3 cellular contexts compared by ENCODE assay signal in genomic region chr2:216074380-216074779, GRCh38.
TF ChIP-seq lines count a peak whose summit lies in the region.

No MANE protein-coding gene starts in this region.

TF ChIP-seq in HepG2, 621 proteins besides CTCF, POLR2A, EP300 and RAD21:
- TF ChIP-seq SMARCE1 (IDR thresholded peaks at IDR 0.05; ENCODE audit: borderline replicate concordance) (no peak), ZNF512 (CRISPR knock-in tag; IDR thresholded peaks at IDR 0.05) (0 out of 2 replicates have a peak, but pooled peaks have one; percentile 61)

TF ChIP-seq in HEK293, 187 proteins besides CTCF, POLR2A, EP300 and RAD21:
- peak; percentile 86 for TF ChIP-seq ZNF366 (tag by site-specific recombination; conservative IDR thresholded peaks at IDR 0.05)
- no peak for TF ChIP-seq ZSCAN4 (tag by site-specific recombination; IDR thresholded peaks at IDR 0.05)

TF ChIP-seq in SK-N-SH, 30 proteins besides CTCF, POLR2A, EP300 and RAD21:
- TF ChIP-seq ELF1 (IDR thresholded peaks at IDR 0.05) (no peak), MXI1 (IDR thresholded peaks at IDR 0.05; ENCODE audit: low read depth, low read length) (no peak), EZH2phosphoT487 (IDR thresholded peaks at IDR 0.05; ENCODE audit: borderline replicate concordance, low read depth) (no peak), YY1 (IDR thresholded peaks at IDR 0.05; ENCODE audit: low read depth) (no peak), REST (IDR thresholded peaks at IDR 0.05; ENCODE audit: low read depth, low read length) (no peak), SMC3 (IDR thresholded peaks at IDR 0.05; ENCODE audit: low read depth, low read length) (no peak), FOXJ3 (CRISPR knock-in tag; IDR thresholded peaks at IDR 0.05) (no peak), NFIC (IDR thresholded peaks at IDR 0.05; ENCODE audit: borderline replicate concordance) (no peak), FOSL2 (IDR thresholded peaks at IDR 0.05; ENCODE audit: borderline replicate concordance, low read depth) (no peak), GABPA (IDR thresholded peaks at IDR 0.05; ENCODE audit: low read depth) (no peak)
- TF ChIP-seq, protein P1, sequence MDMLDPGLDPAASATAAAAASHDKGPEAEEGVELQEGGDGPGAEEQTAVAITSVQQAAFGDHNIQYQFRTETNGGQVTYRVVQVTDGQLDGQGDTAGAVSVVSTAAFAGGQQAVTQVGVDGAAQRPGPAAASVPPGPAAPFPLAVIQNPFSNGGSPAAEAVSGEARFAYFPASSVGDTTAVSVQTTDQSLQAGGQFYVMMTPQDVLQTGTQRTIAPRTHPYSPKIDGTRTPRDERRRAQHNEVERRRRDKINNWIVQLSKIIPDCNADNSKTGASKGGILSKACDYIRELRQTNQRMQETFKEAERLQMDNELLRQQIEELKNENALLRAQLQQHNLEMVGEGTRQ (IDR thresholded peaks at IDR 0.05; ENCODE audit: borderline replicate concordance, low read depth, low read length), result no peak
- TF ChIP-seq, protein P2, sequence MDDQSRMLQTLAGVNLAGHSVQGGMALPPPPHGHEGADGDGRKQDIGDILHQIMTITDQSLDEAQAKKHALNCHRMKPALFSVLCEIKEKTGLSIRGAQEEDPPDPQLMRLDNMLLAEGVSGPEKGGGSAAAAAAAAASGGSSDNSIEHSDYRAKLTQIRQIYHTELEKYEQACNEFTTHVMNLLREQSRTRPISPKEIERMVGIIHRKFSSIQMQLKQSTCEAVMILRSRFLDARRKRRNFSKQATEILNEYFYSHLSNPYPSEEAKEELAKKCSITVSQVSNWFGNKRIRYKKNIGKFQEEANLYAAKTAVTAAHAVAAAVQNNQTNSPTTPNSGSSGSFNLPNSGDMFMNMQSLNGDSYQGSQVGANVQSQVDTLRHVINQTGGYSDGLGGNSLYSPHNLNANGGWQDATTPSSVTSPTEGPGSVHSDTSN (IDR thresholded peaks at IDR 0.05), result no peak
TF ChIP-seq in SK-N-SH: peak in this region for 0.
